ENCODE assay signal across 11 cellular contexts in genomic region chr11:79018371-79018849, GRCh38.
DNase-seq lines count a peak whose midpoint lies in the region; ATAC-seq, FAIRE-seq and TF ChIP-seq lines count a peak whose summit lies in the region.
"Had no signal": no experiment of that assay in that cellular context is flagged by ENCODE, and none has a peak within 500 bp of the region (broad histone marks: within the 10 kb centered on the region; RNA-seq: fewer than 3 reads in every experiment).

No MANE protein-coding gene starts in this region.

- peak overlapping the region in 1 of 5 experiments; percentile 15 for H3K4me3 Mint-ChIP-seq in brain
- H3K4me3 Mint-ChIP-seq: CD4-positive, CD25-positive, alpha-beta regulatory T cell had no signal

- no peaks in the 10 kb centered on the region for H3K36me3 ChIP-seq in lower lobe of right lung
- no peaks in the 10 kb centered on the region for H3K36me3 ChIP-seq in small intestine (ENCODE audit: control insufficient read depth in 2 of 2, insufficient read depth in 2 of 2, low read length in 2 of 2)

- H3K27ac ChIP-seq in lower lobe of right lung = no peak overlapping the region
- no peak overlapping the region for H3K27ac ChIP-seq in small intestine (ENCODE audit: low read depth in 1 of 2, low read length in 1 of 2)

- H3K4me1 ChIP-seq in lower lobe of right lung (no peaks in the 10 kb centered on the region), small intestine (ENCODE audit: control insufficient read depth in 2 of 2, insufficient read depth in 1 of 2, low read depth in 1 of 2, low read length in 1 of 2) (no peaks in the 10 kb centered on the region)

- 31 to 47% (median 42%) methylated on average over 3 of the region's 3 CpGs for WGBS in small intestine, 3 donors

- H3K27me3 Mint-ChIP-seq in brain = no peaks in the 10 kb centered on the region

- H3K9me3 ChIP-seq in lower lobe of right lung (no peaks in the 10 kb centered on the region), small intestine (ENCODE audit: control insufficient read depth, low read depth) (no peaks in the 10 kb centered on the region)

- H3K27ac Mint-ChIP-seq in brain = peak overlapping the region in 3 of 5 experiments; percentile 65 to 87 (median 69)
- H3K27ac Mint-ChIP-seq: CD4-positive, CD25-positive, alpha-beta regulatory T cell had no signal

- TF ChIP-seq CTCF in brain (conservative IDR thresholded peaks at IDR 0.05) (no peak), lower lobe of right lung (IDR thresholded peaks at IDR 0.05) (no peak), GM20000 (IDR thresholded peaks at IDR 0.05; ENCODE audit: extremely low read depth, missing control alignments) (no peak)

- H3K4me3 ChIP-seq in lower lobe of right lung = no peak overlapping the region
- H3K4me3 ChIP-seq in small intestine (ENCODE audit: low read depth in 1 of 2, low read length in 2 of 2) = no peak overlapping the region

- peak; percentile 40 for DNase-seq in AG08396 (ENCODE audit: low spot score)
- DNase-seq in HT1080 (ENCODE audit: low read depth) = peak; percentile 90
- DNase-seq in lower lobe of right lung = no peak
- DNase-seq in NCI-H2029 treated with DMSO at 0.1 percent for 48 hours (lab: John Stamatoyannopoulos, UW) = no peak
- no peak for DNase-seq in GM20000 (ENCODE audit: low spot score)
- DNase-seq in small intestine = no peak
- DNase-seq: activated T-cell treated with anti-CD3 and anti-CD28 coated beads, Interleukin-2, amount 50 U/mL, for 1 hour; CD4-positive, CD25-positive, alpha-beta regulatory T cell; NK-92 treated with Interleukin-12 subunit alpha and Interleukin-12 subunit beta, amount 100 ng/mL, for 24 hours had no signal

- intact Hi-C loops in lower lobe of right lung (cut with DNase I) = no loop called here

- FAIRE-seq in small intestine (lab: Jason Lieb, UNC) = no peak

- no peaks in the 10 kb centered on the region for H3K27me3 ChIP-seq in lower lobe of right lung (ENCODE audit: low read depth)
- no peaks in the 10 kb centered on the region for H3K27me3 ChIP-seq in small intestine (ENCODE audit: control insufficient read depth in 2 of 2, insufficient read depth in 2 of 2, low read length in 2 of 2)

- H3K4me1 Mint-ChIP-seq in brain = peaks cover 38% of the 10 kb centered on the region
- H3K4me1 Mint-ChIP-seq: CD4-positive, CD25-positive, alpha-beta regulatory T cell had no signal

- H3K9me3 Mint-ChIP-seq in brain = no peaks in the 10 kb centered on the region

- ATAC-seq in lower lobe of right lung (peak; percentile 14 to 42), HG03108 (IDR thresholded peaks at IDR 0.05; ENCODE audit: unreplicated experiment) (no peak)

- H3K36me3 Mint-ChIP-seq in brain = no peaks in the 10 kb centered on the region
- H3K36me3 Mint-ChIP-seq: CD4-positive, CD25-positive, alpha-beta regulatory T cell had no signal

Comparison
In these comparisons a context has a peak if more than half of its experiments do, and no peak if none do; other contexts are left out.
1. DNase-seq: peak in AG08396 (single experiment) and HT1080 (single experiment); none in lower lobe of right lung (single experiment), NCI-H2029 treated with DMSO at 0.1 percent for 48 hours (single experiment), GM20000 (single experiment) and small intestine (single experiment).